19 cellular contexts compared by ENCODE assay signal in the genomic region with DNA sequence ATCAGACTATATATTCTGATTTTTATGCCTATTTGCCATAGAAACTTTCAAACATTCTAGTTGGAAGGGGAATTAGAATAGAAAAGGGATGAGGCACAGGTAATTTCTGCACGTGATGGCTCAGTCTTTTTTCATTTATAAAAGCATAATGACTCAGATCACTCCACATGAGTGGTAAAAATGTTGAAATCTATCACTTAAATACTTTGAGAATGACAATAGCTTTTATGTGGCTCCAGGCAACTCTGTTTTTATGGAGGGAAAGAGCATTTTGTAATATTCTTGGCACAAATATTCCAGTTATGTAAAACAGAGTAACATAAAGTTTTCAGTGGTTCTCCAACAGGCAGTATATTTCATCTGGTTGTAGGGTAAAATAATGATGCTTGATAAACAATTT. TPM values are rescaled to one million over a fixed set of nuclear protein-coding genes. Genes with fewer than 3 reads are reported as not detected.
A peak's percentile ranks its signal among the peaks of the same experiment; 100 is the strongest.
DNase-seq lines count a peak whose midpoint lies in the region; ATAC-seq and TF ChIP-seq lines count a peak whose summit lies in the region.
"Had no signal": no experiment of that assay in that cellular context is flagged by ENCODE, and none has a peak within 500 bp of the region (broad histone marks: within the 10 kb centered on the region; RNA-seq: fewer than 3 reads in every experiment).

No MANE protein-coding gene starts in this region.

- H3K4me3 ChIP-seq in AG04449 (ENCODE audit: low read depth, low read length) = no peak overlapping the region
- H3K4me3 ChIP-seq in fibroblast of villous mesenchyme (ENCODE audit: low read depth, low read length) = no peak overlapping the region
- no peak overlapping the region for H3K4me3 ChIP-seq in mucosa of descending colon
- H3K4me3 ChIP-seq: esophagus squamous epithelium, GM12878 had no signal

- H3K4me1 ChIP-seq in mucosa of descending colon (ENCODE audit: low read depth) = peaks cover 8% of the 10 kb centered on the region

- DNase-seq in AG04449 (ENCODE audit: low read depth, low spot score) (peak; percentile 36), HPDE6-E6E7 (ENCODE audit: extremely low spot score) (peak; percentile 33), fibroblast of villous mesenchyme (ENCODE audit: low read depth) (peak; percentile 64), mucosa of descending colon (no peak), GM19238 (ENCODE audit: insufficient read length, low spot score) (no peak)
- DNase-seq in stimulated activated CD4-positive, alpha-beta T cell treated with anti-CD3 and anti-CD28 coated beads, Interleukin-2, amount 100 ng/mL, for 24 hours = no peak
- DNase-seq: activated CD4-positive, alpha-beta memory T cell treated with anti-CD3 and anti-CD28 coated beads, Interleukin-2, amount 10 ng/mL, durations not matched to agents 7 days and 5 days; activated T-cell treated with anti-CD3 and anti-CD28 coated beads, Interleukin-2, amount 50 U/mL, for 24 hours; esophagus squamous epithelium; hypothalamus; NCI-H1092 treated with DMSO at 0.1 percent for 48 hours; retina; stimulated activated naive CD8-positive, alpha-beta T cell treated with anti-CD3 and anti-CD28 coated beads, Interleukin-15, amount 100 ng/mL, for 72 hours had no signal

- no peaks in the 10 kb centered on the region for H3K9me3 ChIP-seq in mucosa of descending colon
- H3K9me3 ChIP-seq: esophagus squamous epithelium, neutrophil had no signal

- CTCF ChIA-PET in AG04449 (lab: Yijun Ruan, JAX) = interaction anchor here (0.9 to 1.6 kb wide), 2 partner anchors 13 to 65 kb away, joined by 4 to 5 read pairs; no protein-coding TSS in a partner anchor

- intact Hi-C loops in mucosa of descending colon (cut with DNase I, micrococcal nuclease) = no loop called here

- POLR2A ChIA-PET in AG04449 (lab: Yijun Ruan, JAX) = no interaction called here

- ATAC-seq in SK-N-SH treated with all-trans-retinoic acid at 6 μM for 48 hours (peak; percentile 35; the same call in 2 of the 3 replicates), mucosa of descending colon (no peak), GM21529 (IDR thresholded peaks at IDR 0.05; ENCODE audit: unreplicated experiment) (no peak)
- ATAC-seq: GM12878; stimulated activated naive CD8-positive, alpha-beta T cell treated with anti-CD3 and anti-CD28 coated beads, Interleukin-15, amount 100 ng/mL, for 72 hours; WTC11 had no signal

- no peak for TF ChIP-seq CTCF in AG04449 (IDR thresholded peaks at IDR 0.05; ENCODE audit: insufficient read depth, low read length, missing control alignments)
- TF ChIP-seq CTCF in fibroblast of villous mesenchyme (IDR thresholded peaks at IDR 0.05; ENCODE audit: insufficient read depth, low read depth, low read length) = no peak
- no peak for TF ChIP-seq CTCF in mucosa of descending colon (IDR thresholded peaks at IDR 0.05)

- H3K36me3 ChIP-seq in mucosa of descending colon (ENCODE audit: low read depth) = no peaks in the 10 kb centered on the region
- H3K36me3 ChIP-seq: esophagus squamous epithelium, neutrophil had no signal

TF ChIP-seq in SK-N-SH treated with all-trans-retinoic acid at 6 μM for 48 hours, 23 proteins besides CTCF, POLR2A, EP300 and RAD21:
- no peak for TF ChIP-seq ISL1 (CRISPR knock-in tag; IDR thresholded peaks at IDR 0.05)
- TF ChIP-seq ARNTL (CRISPR knock-in tag; IDR thresholded peaks at IDR 0.05; ENCODE audit: borderline replicate concordance, low read depth) = no peak
- TF ChIP-seq CSDC2 (CRISPR knock-in tag; IDR thresholded peaks at IDR 0.05) = no peak
- TF ChIP-seq ZFP3 (CRISPR knock-in tag; IDR thresholded peaks at IDR 0.05) = no peak
- no peak for TF ChIP-seq ZFP30 (CRISPR knock-in tag; IDR thresholded peaks at IDR 0.05)
- no peak for TF ChIP-seq RARB (CRISPR knock-in tag; IDR thresholded peaks at IDR 0.05)
- TF ChIP-seq ZC3H10 (CRISPR knock-in tag; IDR thresholded peaks at IDR 0.05) = no peak
- TF ChIP-seq PPARA (CRISPR knock-in tag; IDR thresholded peaks at IDR 0.05; ENCODE audit: borderline replicate concordance) = no peak
- no peak for TF ChIP-seq TCF4 (CRISPR knock-in tag; IDR thresholded peaks at IDR 0.05; ENCODE audit: borderline replicate concordance)
- TF ChIP-seq SNAI2 (CRISPR knock-in tag; IDR thresholded peaks at IDR 0.05) = no peak
- no peak for TF ChIP-seq ZNF565 (CRISPR knock-in tag; conservative IDR thresholded peaks at IDR 0.05; ENCODE audit: low read depth)
- no peak for TF ChIP-seq ZNF8 (CRISPR knock-in tag; IDR thresholded peaks at IDR 0.05)
- no peak for TF ChIP-seq TSHZ2 (CRISPR knock-in tag; IDR thresholded peaks at IDR 0.05)
- TF ChIP-seq TOX (CRISPR knock-in tag; IDR thresholded peaks at IDR 0.05; ENCODE audit: borderline replicate concordance) = no peak
- TF ChIP-seq GLIS3 (CRISPR knock-in tag; IDR thresholded peaks at IDR 0.05) = no peak
- TF ChIP-seq, protein P1, sequence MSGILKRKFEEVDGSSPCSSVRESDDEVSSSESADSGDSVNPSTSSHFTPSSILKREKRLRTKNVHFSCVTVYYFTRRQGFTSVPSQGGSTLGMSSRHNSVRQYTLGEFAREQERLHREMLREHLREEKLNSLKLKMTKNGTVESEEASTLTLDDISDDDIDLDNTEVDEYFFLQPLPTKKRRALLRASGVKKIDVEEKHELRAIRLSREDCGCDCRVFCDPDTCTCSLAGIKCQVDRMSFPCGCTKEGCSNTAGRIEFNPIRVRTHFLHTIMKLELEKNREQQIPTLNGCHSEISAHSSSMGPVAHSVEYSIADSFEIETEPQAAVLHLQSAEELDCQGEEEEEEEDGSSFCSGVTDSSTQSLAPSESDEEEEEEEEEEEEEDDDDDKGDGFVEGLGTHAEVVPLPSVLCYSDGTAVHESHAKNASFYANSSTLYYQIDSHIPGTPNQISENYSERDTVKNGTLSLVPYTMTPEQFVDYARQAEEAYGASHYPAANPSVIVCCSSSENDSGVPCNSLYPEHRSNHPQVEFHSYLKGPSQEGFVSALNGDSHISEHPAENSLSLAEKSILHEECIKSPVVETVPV (CRISPR knock-in tag; IDR thresholded peaks at IDR 0.05) = no peak
- no peak for TF ChIP-seq ZNF70 (CRISPR knock-in tag; IDR thresholded peaks at IDR 0.05)

RNA-seq across cellular contexts. Expression of gene MMP3, which starts 5.9 kb away (rescaled TPM):
- 39.7 and 181 TPM in 2 replicates for total RNA-seq in fibroblast of villous mesenchyme
- 1 to 10 TPM in 1 of 3 donors, under 1 TPM in 1, not detected in 1; 0.47 to 1.3 TPM for total RNA-seq in mucosa of descending colon
- total RNA-seq: activated CD4-positive, alpha-beta memory T cell treated with anti-CD3 and anti-CD28 coated beads, Interleukin-2, amount 10 ng/mL, durations not matched to agents 7 days and 5 days; esophagus squamous epithelium; GM12878; mononuclear cell; WTC11 had no signal

RNA-seq across cellular contexts. Expression of gene MMP12, which starts 25.5 kb away (rescaled TPM):
- total RNA-seq in fibroblast of villous mesenchyme (3.0 and 3.5 TPM in 2 replicates), mucosa of descending colon (10 to 100 TPM in 1 of 3 donors, 1 to 10 TPM in 2; 2.7 to 17.5 (median 5.4) TPM)
- total RNA-seq: activated CD4-positive, alpha-beta memory T cell treated with anti-CD3 and anti-CD28 coated beads, Interleukin-2, amount 10 ng/mL, durations not matched to agents 7 days and 5 days; GM12878; mononuclear cell; WTC11 had no signal

RNA-seq across cellular contexts. Expression of gene MMP1, which starts 51.4 kb away (rescaled TPM):
- 141 and 281 TPM in 2 replicates for total RNA-seq in fibroblast of villous mesenchyme
- under 1 TPM; 0.20 to 0.67 (median 0.47) TPM for total RNA-seq in mucosa of descending colon
- total RNA-seq: activated CD4-positive, alpha-beta memory T cell treated with anti-CD3 and anti-CD28 coated beads, Interleukin-2, amount 10 ng/mL, durations not matched to agents 7 days and 5 days; GM12878; WTC11 had no signal

Comparison
In these comparisons a context has a peak if more than half of its experiments do, and no peak if none do; other contexts are left out.
1. DNase-seq: peak in AG04449 (single experiment), HPDE6-E6E7 (single experiment) and fibroblast of villous mesenchyme (single experiment); none in mucosa of descending colon (0 of 3), GM19238 (single experiment) and stimulated activated CD4-positive, alpha-beta T cell treated with anti-CD3 and anti-CD28 coated beads, Interleukin-2, amount 100 ng/mL, for 24 hours (0 of 2).
2. RNA of gene MMP3, which starts 5.9 kb away (total RNA-seq): 39.7 to 181 TPM in fibroblast of villous mesenchyme; 0.47 to 1.3 TPM in mucosa of descending colon; every median in the first group is over 10 times any median in the second.
3. RNA of gene MMP1, which starts 51.4 kb away (total RNA-seq): 141 to 281 TPM in fibroblast of villous mesenchyme; 0.20 to 0.67 TPM in mucosa of descending colon; every median in the first group is over 10 times any median in the second.